Comparison of ENCODE assay signal across 2 cellular contexts in genomic region chr1:6437017-6437700, GRCh38.
A peak's percentile ranks its signal among the peaks of the same experiment; 100 is the strongest.
DNase-seq lines count a peak whose midpoint lies in the region; TF ChIP-seq lines count a peak whose summit lies in the region.
"Not testable (repeated sequence)": the region's sequence is repeated elsewhere in the genome, so short reads cannot be mapped to it uniquely, and the experiment has no call there.

No MANE protein-coding gene starts in this region.

- not testable (repeated sequence) for H3K27me3 ChIP-seq in parathyroid adenoma (ENCODE audit: control insufficient read depth, insufficient read depth, low read length)

- peak overlapping the region; percentile 58 for H2AFZ ChIP-seq in parathyroid adenoma

- peak overlapping the region; percentile 47 for H3K4me2 ChIP-seq in parathyroid adenoma (ENCODE audit: low read length)

- peaks cover 13% of the 10 kb centered on the region for H3K4me1 ChIP-seq in parathyroid adenoma

- DNase-seq in NCI-H446 treated with DMSO at 0.1 percent for 48 hours (lab: John Stamatoyannopoulos, UW) = peak; percentile 93

- peak overlapping the region; percentile 90 for H3K27ac ChIP-seq in parathyroid adenoma

- TF ChIP-seq CTCF in parathyroid adenoma (IDR thresholded peaks at IDR 0.05) = peak; percentile 51

- H3K4me3 ChIP-seq in parathyroid adenoma (ENCODE audit: low read depth, low read length) = not testable (repeated sequence)

- H3K9me3 ChIP-seq in parathyroid adenoma (ENCODE audit: control insufficient read depth, low read length) = not testable (repeated sequence)

- H3K36me3 ChIP-seq in parathyroid adenoma (ENCODE audit: control insufficient read depth, insufficient read depth, low read length) = not testable (repeated sequence)

- not testable (repeated sequence) for H3K9ac ChIP-seq in parathyroid adenoma

- H3K79me2 ChIP-seq in parathyroid adenoma = not testable (repeated sequence)
